Comparison of ENCODE assay signal across 13 cellular contexts in genomic region chr4:2803624-2804448, GRCh38. TPM values are rescaled to one million over a fixed set of nuclear protein-coding genes. Genes with fewer than 3 reads are reported as not detected.
A peak's percentile ranks its signal among the peaks of the same experiment; 100 is the strongest.
DNase-seq lines count a peak whose midpoint lies in the region; ATAC-seq lines count a peak whose summit lies in the region.
"Had no signal": no experiment of that assay in that cellular context is flagged by ENCODE, and none has a peak within 500 bp of the region (broad histone marks: within the 10 kb centered on the region; RNA-seq: fewer than 3 reads in every experiment).

No MANE protein-coding gene starts in this region.

- H3K4me2 ChIP-seq in neuronal stem cell (ENCODE audit: insufficient read depth, low read length, poor library complexity, severe bottlenecking), result no peak overlapping the region

- H3K4me1 ChIP-seq in esophagus (ENCODE audit: control insufficient read depth in 2 of 2, insufficient read depth in 2 of 2, low read length in 1 of 2), result peaks cover 37 to 72% of the 10 kb centered on the region in 2 donors
- peaks cover 18 to 37% of the 10 kb centered on the region in 2 donors for H3K4me1 ChIP-seq in neuronal stem cell (ENCODE audit: control insufficient read depth in 2 of 2, insufficient read depth in 1 of 2, low read depth in 1 of 2, low read length in 2 of 2)

- H2BK5ac ChIP-seq in neuronal stem cell (ENCODE audit: low read length), result peak overlapping the region; percentile 44

- no peak overlapping the region for H2AFZ ChIP-seq in neuronal stem cell (ENCODE audit: low read length)

- peaks cover 0 to 13% of the 10 kb centered on the region in 2 donors for H3K36me3 ChIP-seq in esophagus (ENCODE audit: control insufficient read depth in 2 of 2, insufficient read depth in 2 of 2, low read length in 1 of 2)
- H3K36me3 ChIP-seq in neuronal stem cell (replicated peaks in 1 of 2; ENCODE audit: control insufficient read depth in 2 of 2, insufficient read depth in 2 of 2, low read length in 2 of 2), result no peaks in the 10 kb centered on the region
- H3K36me3 ChIP-seq: gastrocnemius medialis had no signal

- H3K27me3 ChIP-seq in esophagus (ENCODE audit: control insufficient read depth in 1 of 2, insufficient read depth in 2 of 2, low read length in 2 of 2) (no peaks in the 10 kb centered on the region), neuronal stem cell (ENCODE audit: control insufficient read depth in 3 of 3, insufficient read depth in 3 of 3, low read depth in 1 of 3, low read length in 3 of 3) (no peaks in the 10 kb centered on the region)
- H3K27me3 ChIP-seq: gastrocnemius medialis had no signal

- peak overlapping the region; percentile 41 to 70 for H3K27ac ChIP-seq in esophagus (ENCODE audit: low read depth in 2 of 2, low read length in 1 of 2)
- H3K27ac ChIP-seq in neuronal stem cell (replicated peaks; ENCODE audit: low read length), result no peak overlapping the region
- H3K27ac ChIP-seq: gastrocnemius medialis had no signal

- ATAC-seq in HG02623 (IDR thresholded peaks at IDR 0.05; ENCODE audit: unreplicated experiment), result no peak
- ATAC-seq: gastrocnemius medialis had no signal

- H2AK5ac ChIP-seq in neuronal stem cell (ENCODE audit: low read depth, low read length), result peak overlapping the region; percentile 95

- H4K91ac ChIP-seq in neuronal stem cell (ENCODE audit: low read depth, low read length, poor library complexity), result no peak overlapping the region

- H3K18ac ChIP-seq in neuronal stem cell (ENCODE audit: low read length), result no peak overlapping the region

- H2BK15ac ChIP-seq in neuronal stem cell (ENCODE audit: low read length), result no peak overlapping the region

- peak overlapping the region; percentile 1 for H2BK12ac ChIP-seq in neuronal stem cell (ENCODE audit: low read length)

- H3K23ac ChIP-seq in neuronal stem cell (ENCODE audit: low read depth, low read length, poor library complexity), result peak overlapping the region; percentile 34

- H3K79me1 ChIP-seq in neuronal stem cell (ENCODE audit: low read depth, low read length), result no peaks in the 10 kb centered on the region

- H4K8ac ChIP-seq in neuronal stem cell (ENCODE audit: low read depth, low read length), result no peak overlapping the region

- peak; percentile 91 for DNase-seq in CD1c-positive myeloid dendritic cell (ENCODE audit: extremely low spot score)
- DNase-seq in NCI-H1694 treated with DMSO at 0.1 percent for 48 hours (lab: John Stamatoyannopoulos, UW), result peak; percentile 73
- no peak for DNase-seq in neuronal stem cell (ENCODE audit: low spot score)
- no peak for DNase-seq in NCI-H2081 treated with DMSO at 0.1 percent for 48 hours (lab: John Stamatoyannopoulos, UW)
- DNase-seq in activated naive CD4-positive, alpha-beta T cell treated with anti-CD3 and anti-CD28 coated beads, Interleukin-2, amount 50 U/mL, for 16 hours, result no peak
- no peak for DNase-seq in pons (ENCODE audit: low spot score)
- DNase-seq: activated T-cell treated with anti-CD3 and anti-CD28 coated beads, Interleukin-2, amount 50 U/mL, for 24 hours; CD8-positive, alpha-beta memory T cell; central memory CD4-positive, alpha-beta T cell; Karpas-422 had no signal

- H3K4me3 ChIP-seq in esophagus (ENCODE audit: low read depth in 1 of 2, low read length in 2 of 2), result no peak overlapping the region
- no peak overlapping the region for H3K4me3 ChIP-seq in neuronal stem cell (ENCODE audit: low read length in 2 of 2)
- H3K4me3 ChIP-seq: gastrocnemius medialis had no signal

- WGBS in esophagus, 2 donors, result 82 to 87% methylated on average over 20 of the region's 20 CpGs
- WGBS in neuronal stem cell (ENCODE audit: extremely low coverage in 2 of 2, insufficient read length in 2 of 2, insufficient replicate concordance in 1 of 2), 2 donors, result no CpG with 5 or more reads among the region's 20 CpGs

- H3K9ac ChIP-seq in neuronal stem cell (ENCODE audit: low read depth, low read length, poor library complexity), result peak overlapping the region; percentile 12

- no peak overlapping the region for H2BK120ac ChIP-seq in neuronal stem cell (ENCODE audit: low read depth, low read length)

- H3K14ac ChIP-seq in neuronal stem cell (ENCODE audit: low read length), result peak overlapping the region; percentile 6

- no peak overlapping the region for H3K4ac ChIP-seq in neuronal stem cell (ENCODE audit: low read length)

- H3K9me3 ChIP-seq in esophagus (ENCODE audit: control insufficient read depth in 2 of 2, insufficient read depth in 1 of 2, low read depth in 1 of 2, low read length in 1 of 2) (no peaks in the 10 kb centered on the region), neuronal stem cell (replicated peaks in 1 of 2; ENCODE audit: control insufficient read depth in 2 of 2, insufficient read depth in 1 of 2, low read depth in 1 of 2, low read length in 2 of 2) (peaks cover 0 to 2% of the 10 kb centered on the region in 2 donors)
- H3K9me3 ChIP-seq: gastrocnemius medialis had no signal

RNA-seq across cellular contexts. Expression of gene SH3BP2, which starts 11.0 kb away (rescaled TPM):
- polyA plus RNA-seq in esophagus, result 10 to 100 TPM; 14.3 to 45.1 TPM
- 8.1 TPM for polyA plus RNA-seq in neuronal stem cell (2013, experiment 1 of 2)
- 8.7 TPM for polyA plus RNA-seq in neuronal stem cell (2013, experiment 2 of 2)

RNA-seq across cellular contexts. Expression of gene ADD1, which starts 39.8 kb away (rescaled TPM):
- 100 to 1,000 TPM; 102 to 156 TPM for polyA plus RNA-seq in esophagus
- 169 TPM for polyA plus RNA-seq in neuronal stem cell (2013, experiment 1 of 2)
- polyA plus RNA-seq in neuronal stem cell (2013, experiment 2 of 2), result 159 TPM

RNA-seq across cellular contexts. Expression of gene TNIP2, which starts 47.7 kb away (rescaled TPM):
- polyA plus RNA-seq in esophagus, result 10 to 100 TPM; 29.3 to 29.7 TPM
- 14.8 TPM for polyA plus RNA-seq in neuronal stem cell (2013, experiment 1 of 2)
- polyA plus RNA-seq in neuronal stem cell (2013, experiment 2 of 2), result 15.1 TPM

Comparison
In these comparisons a context has a peak if more than half of its experiments do, and no peak if none do; other contexts are left out.
1. DNase-seq: peak in CD1c-positive myeloid dendritic cell (single experiment) and NCI-H1694 treated with DMSO at 0.1 percent for 48 hours (single experiment); none in neuronal stem cell (single experiment), NCI-H2081 treated with DMSO at 0.1 percent for 48 hours (single experiment), activated naive CD4-positive, alpha-beta T cell treated with anti-CD3 and anti-CD28 coated beads, Interleukin-2, amount 50 U/mL, for 16 hours (single experiment) and pons (single experiment).